24 cellular contexts compared by ENCODE assay signal in genomic region chr17:12349297-12349696, GRCh38.
A peak's percentile ranks its signal among the peaks of the same experiment; 100 is the strongest.
DNase-seq lines count a peak whose midpoint lies in the region; ATAC-seq, FAIRE-seq and TF ChIP-seq lines count a peak whose summit lies in the region.
"Had no signal": no experiment of that assay in that cellular context is flagged by ENCODE, and none has a peak within 500 bp of the region (broad histone marks: within the 10 kb centered on the region; RNA-seq: fewer than 3 reads in every experiment).

No MANE protein-coding gene starts in this region.

- no peak overlapping the region for H3K4me3 Mint-ChIP-seq in HFFc6
- H3K4me3 Mint-ChIP-seq: B cell; CD4-positive, CD25-positive, alpha-beta regulatory T cell; CD8-positive, alpha-beta T cell had no signal

- DNase-seq in A549 (ENCODE audit: low read depth in 1 of 2, low spot score in 1 of 2) (no peak), HFFc6 (peak; percentile 4), amniotic epithelial cell (ENCODE audit: low read depth) (peak; percentile 12), kidney glomerular epithelial cell (lab: John Stamatoyannopoulos, UW) (peak; percentile 4), NCI-H2107 (lab: John Stamatoyannopoulos, UW) (no peak), left colon (no peak), GM23248 (no peak)
- DNase-seq: 8988T; Caco-2; CD4-positive, CD25-positive, alpha-beta regulatory T cell; CD8-positive, alpha-beta T cell; DMS153; DND-41; EL; GDM1; GOT3 had no signal

- peaks cover 7% of the 10 kb centered on the region; the same call in 2 of the 3 replicates for H3K4me1 ChIP-seq in A549
- H3K4me1 ChIP-seq in GM23248 (ENCODE audit: insufficient read depth): no peaks in the 10 kb centered on the region
- H3K4me1 ChIP-seq: BLaER1, Caco-2, HAP-1 had no signal

- H3K27me3 ChIP-seq in GM23248 (replicated peaks; ENCODE audit: insufficient read depth): no peaks in the 10 kb centered on the region
- H3K27me3 ChIP-seq: BLaER1 had no signal

- no peak overlapping the region for H3K9ac ChIP-seq in GM23248
- H3K9ac ChIP-seq: BLaER1 had no signal

- H3K4me3 ChIP-seq in A549 (no peak overlapping the region), GM23248 (no peak overlapping the region)
- H3K4me3 ChIP-seq: BLaER1, GM12878, HAP-1 had no signal

- H3K36me3 Mint-ChIP-seq in HFFc6 (ENCODE audit: low read depth): no peaks in the 10 kb centered on the region
- H3K36me3 Mint-ChIP-seq: CD4-positive, CD25-positive, alpha-beta regulatory T cell; CD8-positive, alpha-beta T cell had no signal

- no peak for TF ChIP-seq CTCF in A549 (IDR thresholded peaks at IDR 0.05)
- TF ChIP-seq CTCF in HFFc6 (IDR thresholded peaks at IDR 0.05): no peak

- no peak for ATAC-seq in A549
- no peak for ATAC-seq in GM21528 (IDR thresholded peaks at IDR 0.05; ENCODE audit: low FRiP score, unreplicated experiment)
- ATAC-seq in left colon: no peak
- ATAC-seq: CD8-positive, alpha-beta T cell; GM12878 had no signal

- no peaks in the 10 kb centered on the region for H3F3A ChIP-seq in GM23248 (ENCODE audit: insufficient read depth)

- H2AFZ ChIP-seq in GM23248: no peak overlapping the region

- no peaks in the 10 kb centered on the region for H3K36me3 ChIP-seq in GM23248 (ENCODE audit: low read depth)
- H3K36me3 ChIP-seq: BLaER1, HAP-1 had no signal

- peak overlapping the region; percentile 48; the same call in 1 of the 2 replicates for H3K27ac Mint-ChIP-seq in HFFc6
- H3K27ac Mint-ChIP-seq: B cell; CD4-positive, CD25-positive, alpha-beta regulatory T cell; CD8-positive, alpha-beta T cell had no signal

- peaks cover 7% of the 10 kb centered on the region; the same call in 2 of the 3 replicates for H3K9me3 ChIP-seq in A549
- no peaks in the 10 kb centered on the region for H3K9me3 ChIP-seq in GM23248 (ENCODE audit: low read depth)
- H3K9me3 ChIP-seq: BLaER1, Caco-2, HAP-1 had no signal

- no peaks in the 10 kb centered on the region for H4K20me1 ChIP-seq in GM23248 (ENCODE audit: insufficient read depth)
- H4K20me1 ChIP-seq: BLaER1 had no signal

- CTCF ChIA-PET in A549 (lab: Yijun Ruan, JAX): interaction anchor here (2.1 kb wide), 1 partner anchor 11 kb away, joined by 6 read pairs; no protein-coding TSS in a partner anchor

- 61% methylated on average over 1 of the region's 1 CpG for WGBS in A549 (ENCODE audit: missing lambda C conversion rate)
- WGBS in GM23248 (ENCODE audit: low coverage in 1 of 2, low lambda C conversion rate in 2 of 2, missing lambda C conversion rate in 2 of 2), 2 experiments: 0 to 14% methylated on average over 1 of the region's 1 CpG

- no peaks in the 10 kb centered on the region for H3K9me2 ChIP-seq in GM23248 (ENCODE audit: insufficient read depth)

- no peaks in the 10 kb centered on the region for H3K79me2 ChIP-seq in GM23248 (ENCODE audit: insufficient read depth)

- TF ChIP-seq EP300 in A549 (IDR thresholded peaks at IDR 0.05): no peak

- H3K4me1 Mint-ChIP-seq in HFFc6 (ENCODE audit: low read depth): peaks cover 19% of the 10 kb centered on the region
- H3K4me1 Mint-ChIP-seq: B cell; CD4-positive, CD25-positive, alpha-beta regulatory T cell had no signal

- in situ Hi-C loops in GM23248 (cut with MboI): no loop called here

- intact Hi-C loops in left colon (cut with DNase I, micrococcal nuclease): no loop called here

- no peak overlapping the region for H3K4me2 ChIP-seq in A549
- no peak overlapping the region for H3K4me2 ChIP-seq in GM23248 (ENCODE audit: unreplicated experiment)
- H3K4me2 ChIP-seq: BLaER1 had no signal

- 0 out of 2 replicates have a peak, but pooled peaks cover 2% of the 10 kb centered on the region for H3K27me3 Mint-ChIP-seq in HFFc6 (ENCODE audit: insufficient read depth)
- H3K27me3 Mint-ChIP-seq: B cell; CD4-positive, CD25-positive, alpha-beta regulatory T cell had no signal

- TF ChIP-seq RAD21 in A549 (conservative IDR thresholded peaks at IDR 0.05 in 1 of 2, IDR thresholded peaks at IDR 0.05 in 1 of 2): no peak

- no peak for TF ChIP-seq POLR2A in A549 (IDR thresholded peaks at IDR 0.05; ENCODE audit: low read length)

- POLR2A ChIA-PET in A549 (lab: Yijun Ruan, JAX): no interaction called here

- peak; percentile 32 for FAIRE-seq in A549 (lab: Jason Lieb, UNC)
- FAIRE-seq: GM12878, GM19239, H54 had no signal

- H3K9me3 Mint-ChIP-seq in HFFc6: no peaks in the 10 kb centered on the region

- 0 out of 6 replicates have a peak overlapping the region, but pooled peaks of 1 of the 2 experiments have one; percentile 71 for H3K27ac ChIP-seq in A549
- no peak overlapping the region for H3K27ac ChIP-seq in GM23248
- H3K27ac ChIP-seq: BLaER1, C4-2B had no signal

TF ChIP-seq in A549, 52 proteins besides CTCF, POLR2A, EP300 and RAD21:
- TF ChIP-seq NR3C1 (IDR thresholded peaks at IDR 0.05) (no peak), SREBF2 (IDR thresholded peaks at IDR 0.05) (no peak), MAX (IDR thresholded peaks at IDR 0.05) (no peak), TFCP2L1 (CRISPR knock-in tag; IDR thresholded peaks at IDR 0.05) (no peak), HOXA7 (CRISPR knock-in tag; IDR thresholded peaks at IDR 0.05) (no peak), TP53 (CRISPR knock-in tag; IDR thresholded peaks at IDR 0.05) (no peak), ZNF302 (CRISPR knock-in tag; IDR thresholded peaks at IDR 0.05) (no peak), MAZ (IDR thresholded peaks at IDR 0.05; ENCODE audit: borderline replicate concordance, low read depth, low read length) (no peak), ESRRA (IDR thresholded peaks at IDR 0.05; ENCODE audit: borderline replicate concordance, low read length) (no peak), MAFK (IDR thresholded peaks at IDR 0.05; ENCODE audit: partially characterized antibody) (no peak), NPAS2 (CRISPR knock-in tag; IDR thresholded peaks at IDR 0.05; ENCODE audit: borderline replicate concordance) (no peak), HMGXB4 (CRISPR knock-in tag; IDR thresholded peaks at IDR 0.05; ENCODE audit: borderline replicate concordance) (no peak), CBX8 (IDR thresholded peaks at IDR 0.05) (no peak), FOSB (CRISPR knock-in tag; IDR thresholded peaks at IDR 0.05) (no peak), CHD2 (IDR thresholded peaks at IDR 0.05; ENCODE audit: low read length, partially characterized antibody) (no peak), HOXB13 (CRISPR knock-in tag; IDR thresholded peaks at IDR 0.05; ENCODE audit: low read depth) (no peak), E2F6 (IDR thresholded peaks at IDR 0.05; ENCODE audit: borderline replicate concordance, low read depth) (no peak), KDM1A (IDR thresholded peaks at IDR 0.05; ENCODE audit: low read depth) (no peak)

Comparison
In these comparisons a context has a peak if more than half of its experiments do, and no peak if none do; other contexts are left out.
1. DNase-seq: peak in HFFc6 (single experiment), amniotic epithelial cell (single experiment) and kidney glomerular epithelial cell (single experiment); none in A549 (0 of 2), NCI-H2107 (single experiment), left colon (0 of 2) and GM23248 (single experiment).